Comparison of ENCODE assay signal across 12 cellular contexts in the genomic region with DNA sequence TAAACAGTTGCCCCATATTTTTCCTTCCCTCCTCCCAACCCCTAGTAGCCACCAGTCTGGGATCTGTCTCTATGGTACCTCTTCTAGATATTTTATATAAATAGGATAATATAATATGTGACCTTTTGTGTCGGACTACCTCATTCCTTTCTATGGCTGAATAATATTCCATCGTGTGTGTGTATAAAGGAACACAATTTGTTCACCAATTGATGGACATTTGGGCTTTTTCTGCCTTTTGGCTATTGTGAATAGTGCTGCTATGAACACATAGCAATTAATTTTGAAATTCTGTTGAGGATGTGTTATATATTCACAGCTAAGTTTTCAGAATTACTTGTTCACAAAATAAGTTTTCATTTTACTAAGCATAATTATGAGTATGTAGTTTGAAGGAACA. TPM values are rescaled to one million over a fixed set of nuclear protein-coding genes. Genes with fewer than 3 reads are reported as not detected.
DNase-seq lines count a peak whose midpoint lies in the region; FAIRE-seq and TF ChIP-seq lines count a peak whose summit lies in the region.
"Had no signal": no experiment of that assay in that cellular context is flagged by ENCODE, and none has a peak within 500 bp of the region (broad histone marks: within the 10 kb centered on the region; RNA-seq: fewer than 3 reads in every experiment).

No MANE protein-coding gene starts in this region.

- H3K9me3 ChIP-seq in keratinocyte (ENCODE audit: control insufficient read depth, low read depth, low read length), result no peaks in the 10 kb centered on the region
- no peaks in the 10 kb centered on the region for H3K9me3 ChIP-seq in thymus (ENCODE audit: control insufficient read depth)

- H3K4me1 Mint-ChIP-seq in activated naive CD4-positive, alpha-beta T cell treated with anti-CD3 and anti-CD28 coated beads, Interleukin-2, amount 50 U/mL, for 24 hours, result peaks cover 68% of the 10 kb centered on the region
- peaks cover 60% of the 10 kb centered on the region for H3K4me1 Mint-ChIP-seq in activated CD4-positive, alpha-beta memory T cell treated with anti-CD3 and anti-CD28 coated beads for 36 hours (ENCODE audit: low read depth)

- H3K36me3 ChIP-seq in keratinocyte (ENCODE audit: control insufficient read depth in 2 of 2, extremely low read depth in 1 of 2, insufficient read depth in 2 of 2, low read length in 2 of 2) (no peaks in the 10 kb centered on the region), thymus (ENCODE audit: control insufficient read depth, insufficient read depth) (no peaks in the 10 kb centered on the region)

- dilution Hi-C loops in keratinocyte (cut with MboI; ENCODE audit: extremely low pct_ligation_motif_present, low sequenced_read_pairs), result no loop called here

- H3K27ac ChIP-seq in keratinocyte (ENCODE audit: control insufficient read depth, insufficient read depth, low read length) (no peak overlapping the region), thymus (ENCODE audit: low read depth) (no peak overlapping the region)

- H3K9ac ChIP-seq in keratinocyte (ENCODE audit: control insufficient read depth, extremely low read depth, insufficient read depth, low read length), result peak overlapping the region; percentile 90

- TF ChIP-seq CTCF in keratinocyte (optimal IDR thresholded peaks at IDR 0.05 in 1 of 3, IDR thresholded peaks at IDR 0.05 in 1 of 3, conservative IDR thresholded peaks at IDR 0.05 in 1 of 3; ENCODE audit: extremely low read depth in 1 of 3, insufficient read depth in 2 of 3, low read length in 3 of 3), result no peak

- no peaks in the 10 kb centered on the region for H3K9me3 Mint-ChIP-seq in activated naive CD4-positive, alpha-beta T cell treated with anti-CD3 and anti-CD28 coated beads, Interleukin-2, amount 50 U/mL, for 24 hours
- no peaks in the 10 kb centered on the region for H3K9me3 Mint-ChIP-seq in activated CD4-positive, alpha-beta memory T cell treated with anti-CD3 and anti-CD28 coated beads for 36 hours
- H3K9me3 Mint-ChIP-seq: mesothelial cell of epicardium had no signal

- H3K79me2 ChIP-seq in keratinocyte (ENCODE audit: control insufficient read depth, insufficient read depth, low read length), result peaks cover 58% of the 10 kb centered on the region

- H3K4me3 ChIP-seq in keratinocyte (ENCODE audit: control insufficient read depth in 2 of 3, extremely low read depth in 1 of 3, insufficient read depth in 2 of 3, low read depth in 1 of 3, low read length in 3 of 3), result no peak overlapping the region
- H3K4me3 ChIP-seq in thymus (ENCODE audit: low read length), result peak overlapping the region; percentile 63

- H4K20me1 ChIP-seq in keratinocyte (ENCODE audit: control insufficient read depth, extremely low read depth, insufficient read depth, low read length), result no peaks in the 10 kb centered on the region

- no peak for DNase-seq in activated naive CD4-positive, alpha-beta T cell treated with Interleukin-2 at 50 U/mL for 16 hours
- DNase-seq in activated CD4-positive, alpha-beta memory T cell treated with anti-CD3 and anti-CD28 coated beads for 36 hours, result no peak
- DNase-seq in keratinocyte (ENCODE audit: low read depth, low spot score) (no peak), NCI-H345 (lab: John Stamatoyannopoulos, UW) (no peak), SK-N-DZ (ENCODE audit: low spot score) (no peak), GDM1 (lab: John Stamatoyannopoulos, UW) (no peak)
- DNase-seq: AML-193, small intestine had no signal

- peak overlapping the region; percentile 92 for H3K4me3 Mint-ChIP-seq in activated naive CD4-positive, alpha-beta T cell treated with anti-CD3 and anti-CD28 coated beads, Interleukin-2, amount 50 U/mL, for 24 hours
- H3K4me3 Mint-ChIP-seq in activated CD4-positive, alpha-beta memory T cell treated with anti-CD3 and anti-CD28 coated beads for 36 hours, result peak overlapping the region; percentile 86

- H3K9me1 ChIP-seq in keratinocyte (ENCODE audit: control insufficient read depth, extremely low read depth, insufficient read depth, low read length), result no peaks in the 10 kb centered on the region

- H3K4me1 ChIP-seq in keratinocyte (ENCODE audit: control insufficient read depth, extremely low read depth, insufficient read depth, low read length) (peaks cover 49% of the 10 kb centered on the region), thymus (ENCODE audit: control insufficient read depth, insufficient read depth, low read length) (peaks cover 22% of the 10 kb centered on the region)

- intact Hi-C loops in activated CD4-positive, alpha-beta memory T cell treated with anti-CD3 and anti-CD28 coated beads for 36 hours (cut with micrococcal nuclease), result loop anchor here (2.0 to 10.0 kb wide), 2 partner anchors 29 to 913 kb away; a partner anchor contains a TSS

- no peaks in the 10 kb centered on the region for H3K27me3 Mint-ChIP-seq in activated naive CD4-positive, alpha-beta T cell treated with anti-CD3 and anti-CD28 coated beads, Interleukin-2, amount 50 U/mL, for 24 hours
- no peaks in the 10 kb centered on the region for H3K27me3 Mint-ChIP-seq in activated CD4-positive, alpha-beta memory T cell treated with anti-CD3 and anti-CD28 coated beads for 36 hours

- no peak overlapping the region for H2AFZ ChIP-seq in keratinocyte (ENCODE audit: control insufficient read depth, low read length)

- POLR2A ChIA-PET in activated CD4-positive, alpha-beta memory T cell treated with anti-CD3 and anti-CD28 coated beads for 36 hours (lab: Charles Lee), result no interaction called here

- H3K4me2 ChIP-seq in keratinocyte (ENCODE audit: control insufficient read depth, extremely low read depth, insufficient read depth, low read depth, low read length), result peak overlapping the region; percentile 94

- CTCF ChIA-PET in activated CD4-positive, alpha-beta memory T cell treated with anti-CD3 and anti-CD28 coated beads for 36 hours (lab: Charles Lee), result interaction anchor here (0.6 to 0.9 kb wide), 2 partner anchors 47 to 575 kb away, joined by 3 read pairs; no protein-coding TSS in a partner anchor

- no peaks in the 10 kb centered on the region for H3K27me3 ChIP-seq in keratinocyte (ENCODE audit: control insufficient read depth, extremely low read depth, insufficient read depth, low read length)
- H3K27me3 ChIP-seq in thymus (ENCODE audit: control insufficient read depth, insufficient read depth), result no peaks in the 10 kb centered on the region

- H3K36me3 Mint-ChIP-seq in activated naive CD4-positive, alpha-beta T cell treated with anti-CD3 and anti-CD28 coated beads, Interleukin-2, amount 50 U/mL, for 24 hours, result no peaks in the 10 kb centered on the region
- peaks cover 5% of the 10 kb centered on the region for H3K36me3 Mint-ChIP-seq in activated CD4-positive, alpha-beta memory T cell treated with anti-CD3 and anti-CD28 coated beads for 36 hours
- H3K36me3 Mint-ChIP-seq: mesothelial cell of epicardium had no signal

- peak overlapping the region; percentile 76 for H3K27ac Mint-ChIP-seq in activated naive CD4-positive, alpha-beta T cell treated with anti-CD3 and anti-CD28 coated beads, Interleukin-2, amount 50 U/mL, for 24 hours
- H3K27ac Mint-ChIP-seq in activated CD4-positive, alpha-beta memory T cell treated with anti-CD3 and anti-CD28 coated beads for 36 hours, result peak overlapping the region; percentile 80

- no peak for FAIRE-seq in keratinocyte (lab: Jason Lieb, UNC)
- FAIRE-seq: HTR-8/SVneo, small intestine had no signal

- WGBS in thymus, result 70% methylated on average over 2 of the region's 2 CpGs

RNA-seq across cellular contexts. Expression of a gene that starts 2.5 kb away (rescaled TPM):
- 10 to 100 TPM; 83.4 to 85.2 TPM for total RNA-seq in activated CD4-positive, alpha-beta memory T cell treated with anti-CD3 and anti-CD28 coated beads for 36 hours
- polyA plus RNA-seq in keratinocyte (9.5 to 11.5 TPM (median 10.9 TPM) in 3 replicates), thymus (37.4 TPM)
- 4.6 TPM for polyA plus RNA-seq in keratinocyte (2011; ENCODE audit: low read depth)
- polyA plus RNA-seq in keratinocyte (2011; cell fraction: cytosol; rRNA removed), result 6.4 and 10.7 TPM in 2 replicates
- polyA plus RNA-seq in keratinocyte (2011; cell fraction: nucleus; rRNA removed), result 10.3 and 11.5 TPM in 2 replicates
- polyA plus RNA-seq in keratinocyte (2012; ENCODE audit: low replicate concordance), result 5.9 and 7.9 TPM in 2 replicates
- polyA minus RNA-seq in keratinocyte, result 12.3 to 32.0 TPM (median 26.0 TPM) in 3 replicates
- 13.0 TPM for polyA minus RNA-seq in keratinocyte (2011; cell fraction: cytosol; rRNA and poly(A)+ RNA removed)
- 12.6 and 23.2 TPM in 2 replicates for polyA minus RNA-seq in keratinocyte (2011; cell fraction: nucleus; rRNA and poly(A)+ RNA removed)
- 26.9 and 37.7 TPM in 2 replicates for polyA plus RNA-seq in SK-N-DZ (2014; cell fraction: cytosol; rRNA removed)
- 20.4 and 20.6 TPM in 2 replicates for polyA plus RNA-seq in SK-N-DZ (2014; cell fraction: nucleus; rRNA removed)
